Comparison of ENCODE assay signal across 8 cellular contexts in genomic region chr22:11054681-11055080, GRCh38.
A peak's percentile ranks its signal among the peaks of the same experiment; 100 is the strongest.
DNase-seq lines count a peak whose midpoint lies in the region; ATAC-seq and TF ChIP-seq lines count a peak whose summit lies in the region.
"Not testable (repeated sequence)": the region's sequence is repeated elsewhere in the genome, so short reads cannot be mapped to it uniquely, and the experiment has no call there.

No MANE protein-coding gene starts in this region.

- not testable (repeated sequence) for TF ChIP-seq POLR2A in right lobe of liver (IDR thresholded peaks at IDR 0.05); upper lobe of left lung (IDR thresholded peaks at IDR 0.05)

- H3K27me3 Mint-ChIP-seq in T-helper 17 cell; chondrocyte (ENCODE audit: low read depth); naive thymus-derived CD4-positive, alpha-beta T cell: not testable (repeated sequence)

- not testable (repeated sequence) for H3K9me3 ChIP-seq in T-helper 17 cell (ENCODE audit: control insufficient read depth, low read length, poor library complexity, severe bottlenecking); right lobe of liver
- H3K9me3 ChIP-seq in iPS-18c (ENCODE audit: control insufficient read depth, insufficient read depth, low read length) (peaks cover 35% of the 10 kb centered on the region), upper lobe of left lung (peaks cover 0 to 58% (median 34%) of the 10 kb centered on the region in 4 donors)
- H3K9me3 ChIP-seq in naive thymus-derived CD4-positive, alpha-beta T cell (ENCODE audit: control insufficient read depth in 2 of 3, low read length in 3 of 3), result peaks cover 0 to 30% (median 0%) of the 10 kb centered on the region in 3 experiments

- TF ChIP-seq CTCF in chondrocyte (IDR thresholded peaks at IDR 0.05); right lobe of liver (IDR thresholded peaks at IDR 0.05); upper lobe of left lung (IDR thresholded peaks at IDR 0.05): not testable (repeated sequence)

- H3K36me3 Mint-ChIP-seq in T-helper 17 cell (ENCODE audit: low read depth); chondrocyte (ENCODE audit: low read depth): not testable (repeated sequence)
- H3K36me3 Mint-ChIP-seq in naive thymus-derived CD4-positive, alpha-beta T cell, result peaks cover 8 to 14% (median 10%) of the 10 kb centered on the region in 5 donors

- not testable (repeated sequence) for H3K27ac Mint-ChIP-seq in T-helper 17 cell; chondrocyte (ENCODE audit: unreplicated experiment); naive thymus-derived CD4-positive, alpha-beta T cell

- ATAC-seq in T-helper 17 cell (peak; percentile 5), Right ventricle myocardium inferior (peak; percentile 1), right lobe of liver (peak in 3 of 4 donors; percentile 5 to 14 (median 7)), sciatic nerve (peak; percentile 2), upper lobe of left lung (ENCODE audit: low FRiP score in 2 of 2) (peak; percentile 15 to 16)
- peak; percentile 8 for ATAC-seq in naive thymus-derived CD4-positive, alpha-beta T cell

- H3K36me3 ChIP-seq in right lobe of liver; naive thymus-derived CD4-positive, alpha-beta T cell (ENCODE audit: control insufficient read depth in 2 of 3, insufficient read depth in 3 of 3, low read length in 3 of 3); upper lobe of left lung: not testable (repeated sequence)

- not testable (repeated sequence) for H3K4me3 Mint-ChIP-seq in T-helper 17 cell; chondrocyte (ENCODE audit: unreplicated experiment); naive thymus-derived CD4-positive, alpha-beta T cell

- DNase-seq in T-helper 17 cell; naive thymus-derived CD4-positive, alpha-beta T cell; sciatic nerve (ENCODE audit: low spot score): not testable (repeated sequence)
- DNase-seq in chondrocyte (ENCODE audit: low spot score) (peak; percentile 97), Right ventricle myocardium inferior (ENCODE audit: missing footprints) (peak; percentile 58), right lobe of liver (peak in 2 of 3 donors; percentile 47 to 56), upper lobe of left lung (peak in 1 of 2 donors; percentile 82)

- not testable (repeated sequence) for TF ChIP-seq EP300 in upper lobe of left lung (IDR thresholded peaks at IDR 0.05)

- peak overlapping the region; percentile 15; the same call in 1 of the 2 replicates for H3K4me3 ChIP-seq in iPS-18c (ENCODE audit: insufficient read depth, low read depth, low read length)
- not testable (repeated sequence) for H3K4me3 ChIP-seq in right lobe of liver; naive thymus-derived CD4-positive, alpha-beta T cell (ENCODE audit: low read length); upper lobe of left lung

- POLR2A ChIA-PET in naive thymus-derived CD4-positive, alpha-beta T cell (lab: Charles Lee), result not testable (repeated sequence)

- H3K27ac ChIP-seq in right lobe of liver; naive thymus-derived CD4-positive, alpha-beta T cell (ENCODE audit: low read depth, low read length); upper lobe of left lung: not testable (repeated sequence)

- CTCF ChIA-PET in naive thymus-derived CD4-positive, alpha-beta T cell (lab: Charles Lee), result not testable (repeated sequence)

- 63% methylated on average over 11 of the region's 11 CpGs for WGBS in right lobe of liver (ENCODE audit: insufficient coverage, low coverage, low lambda C conversion rate, missing lambda C conversion rate)
- WGBS in upper lobe of left lung, 2 donors, result 70 to 73% methylated on average over 9 to 10 of the region's 11 CpGs

- H3K9me3 Mint-ChIP-seq in chondrocyte (ENCODE audit: low read depth), result peaks cover 33% of the 10 kb centered on the region
- peaks cover 11 to 72% (median 35%) of the 10 kb centered on the region in 11 donors for H3K9me3 Mint-ChIP-seq in naive thymus-derived CD4-positive, alpha-beta T cell

- intact Hi-C loops in Right ventricle myocardium inferior (cut with DNase I); right lobe of liver (cut with DNase I); naive thymus-derived CD4-positive, alpha-beta T cell (cut with micrococcal nuclease); sciatic nerve (cut with DNase I): not testable (repeated sequence)

- not testable (repeated sequence) for H3K4me1 Mint-ChIP-seq in T-helper 17 cell; chondrocyte (ENCODE audit: low read depth); naive thymus-derived CD4-positive, alpha-beta T cell

- not testable (repeated sequence) for H3K27me3 ChIP-seq in right lobe of liver; naive thymus-derived CD4-positive, alpha-beta T cell (ENCODE audit: control insufficient read depth in 2 of 2, insufficient read depth in 2 of 2, low read length in 2 of 2); upper lobe of left lung

- not testable (repeated sequence) for H3K4me1 ChIP-seq in right lobe of liver; naive thymus-derived CD4-positive, alpha-beta T cell (ENCODE audit: control insufficient read depth in 2 of 2, insufficient read depth in 2 of 2, low read length in 2 of 2); upper lobe of left lung
